ENCODE assay signal across 8 cellular contexts in genomic region chr14:50944647-50945413, GRCh38. TPM values are rescaled to one million over a fixed set of nuclear protein-coding genes. Genes with fewer than 3 reads are reported as not detected.
DNase-seq lines count a peak whose midpoint lies in the region; ATAC-seq and TF ChIP-seq lines count a peak whose summit lies in the region.

No MANE protein-coding gene starts in this region.

- TF ChIP-seq EP300 in gastroesophageal sphincter (IDR thresholded peaks at IDR 0.05) (no peak), ovary (IDR thresholded peaks at IDR 0.05) (no peak)

- H3K27ac Mint-ChIP-seq in CD8-positive, alpha-beta memory T cell: peak overlapping the region in 2 of 8 donors; percentile 41 to 50
- no peak overlapping the region for H3K27ac Mint-ChIP-seq in activated CD4-positive, alpha-beta memory T cell treated with anti-CD3 and anti-CD28 coated beads, Interleukin-2, amount 10 ng/mL, durations not matched to agents 7 days and 5 days

- 18 to 23% methylated on average over 7 to 9 of the region's 29 CpGs for WGBS in gastroesophageal sphincter (ENCODE audit: low coverage in 1 of 2), 2 donors
- WGBS in ovary, 3 donors: 4 to 5% (median 4%) methylated on average over 28 to 29 of the region's 29 CpGs

- TF ChIP-seq POLR2A in gastroesophageal sphincter (IDR thresholded peaks at IDR 0.05): peak in 1 of 2 donors; percentile 1
- TF ChIP-seq POLR2A in ovary (IDR thresholded peaks at IDR 0.05): peak; percentile 1

- H3K36me3 ChIP-seq in CD8-positive, alpha-beta memory T cell (ENCODE audit: insufficient read depth, low read length): no peaks in the 10 kb centered on the region
- H3K36me3 ChIP-seq in gastroesophageal sphincter (no peaks in the 10 kb centered on the region), ovary (no peaks in the 10 kb centered on the region)

- H3K27me3 ChIP-seq in CD8-positive, alpha-beta memory T cell (ENCODE audit: insufficient read depth, low read length, poor library complexity, severe bottlenecking): peaks cover 22% of the 10 kb centered on the region
- H3K27me3 ChIP-seq in gastroesophageal sphincter: no peaks in the 10 kb centered on the region
- no peaks in the 10 kb centered on the region for H3K27me3 ChIP-seq in ovary

- H3K4me3 ChIP-seq in CD8-positive, alpha-beta memory T cell (ENCODE audit: low read length): peak overlapping the region; percentile 58
- H3K4me3 ChIP-seq in gastroesophageal sphincter (peak overlapping the region; percentile 64 to 82), ovary (peak overlapping the region; percentile 89)

- H3K27me3 Mint-ChIP-seq in CD8-positive, alpha-beta memory T cell: peaks cover 29 to 46% of the 10 kb centered on the region in 2 donors
- H3K27me3 Mint-ChIP-seq in activated CD4-positive, alpha-beta memory T cell treated with anti-CD3 and anti-CD28 coated beads, Interleukin-2, amount 10 ng/mL, durations not matched to agents 7 days and 5 days: peaks cover 34% of the 10 kb centered on the region

- H3K9me3 ChIP-seq in CD8-positive, alpha-beta memory T cell (ENCODE audit: low read length): no peaks in the 10 kb centered on the region
- H3K9me3 ChIP-seq in gastroesophageal sphincter (no peaks in the 10 kb centered on the region), ovary (no peaks in the 10 kb centered on the region)

- peaks cover 0 to 3% (median 0%) of the 10 kb centered on the region in 5 donors for H3K9me3 Mint-ChIP-seq in CD8-positive, alpha-beta memory T cell
- H3K9me3 Mint-ChIP-seq in activated CD4-positive, alpha-beta memory T cell treated with anti-CD3 and anti-CD28 coated beads, Interleukin-2, amount 10 ng/mL, durations not matched to agents 7 days and 5 days: no peaks in the 10 kb centered on the region

- ATAC-seq in GM19372 (IDR thresholded peaks at IDR 0.05; ENCODE audit: low read depth, unreplicated experiment) (peak; percentile 15), gastroesophageal sphincter (peak; percentile 64), GM18870 (IDR thresholded peaks at IDR 0.05; ENCODE audit: unreplicated experiment) (no peak)

- peak in 1 of 5 donors; percentile 3 for DNase-seq in CD8-positive, alpha-beta memory T cell
- DNase-seq in NCI-H1105 (lab: John Stamatoyannopoulos, UW) (peak; percentile 79), ovary (peak in 4 of 5 donors; percentile 59 to 78 (median 66)), midbrain (lab: John Stamatoyannopoulos, UW) (no peak)
- DNase-seq in activated CD4-positive, alpha-beta memory T cell treated with anti-CD3 and anti-CD28 coated beads, Interleukin-2, amount 10 ng/mL, durations not matched to agents 7 days and 5 days: no peak

- H3K36me3 Mint-ChIP-seq in CD8-positive, alpha-beta memory T cell: peaks cover 0 to 6% (median 0%) of the 10 kb centered on the region in 3 donors
- no peaks in the 10 kb centered on the region for H3K36me3 Mint-ChIP-seq in activated CD4-positive, alpha-beta memory T cell treated with anti-CD3 and anti-CD28 coated beads, Interleukin-2, amount 10 ng/mL, durations not matched to agents 7 days and 5 days (ENCODE audit: low read depth)

- POLR2A ChIA-PET in CD8-positive, alpha-beta memory T cell (lab: Charles Lee): no interaction called here
- POLR2A ChIA-PET in activated CD4-positive, alpha-beta memory T cell treated with anti-CD3 and anti-CD28 coated beads, Interleukin-2, amount 10 ng/mL, durations not matched to agents 7 days and 5 days (lab: Charles Lee): interaction anchor here (1.0 kb wide), 1 partner anchor 8 kb away, joined by 3 read pairs; no protein-coding TSS in a partner anchor

- peak overlapping the region; percentile 74 to 93 (median 86) for H3K4me3 Mint-ChIP-seq in CD8-positive, alpha-beta memory T cell
- H3K4me3 Mint-ChIP-seq in activated CD4-positive, alpha-beta memory T cell treated with anti-CD3 and anti-CD28 coated beads, Interleukin-2, amount 10 ng/mL, durations not matched to agents 7 days and 5 days: peak overlapping the region; percentile 71

- peak in 1 of 4 experiments; percentile 3 for TF ChIP-seq CTCF in gastroesophageal sphincter (IDR thresholded peaks at IDR 0.05)
- TF ChIP-seq CTCF in ovary (IDR thresholded peaks at IDR 0.05): no peak

- peaks cover 13 to 22% (median 13%) of the 10 kb centered on the region in 3 donors for H3K4me1 Mint-ChIP-seq in CD8-positive, alpha-beta memory T cell
- H3K4me1 Mint-ChIP-seq in activated CD4-positive, alpha-beta memory T cell treated with anti-CD3 and anti-CD28 coated beads, Interleukin-2, amount 10 ng/mL, durations not matched to agents 7 days and 5 days: peaks cover 14% of the 10 kb centered on the region

- H3K27ac ChIP-seq in CD8-positive, alpha-beta memory T cell (ENCODE audit: low read depth, low read length): no peak overlapping the region
- H3K27ac ChIP-seq in gastroesophageal sphincter (peak overlapping the region; percentile 3 to 88 (median 82)), ovary (peak overlapping the region; percentile 87)

- intact Hi-C loops in ovary (cut with DNase I): no loop called here

- CTCF ChIA-PET in CD8-positive, alpha-beta memory T cell (lab: Charles Lee): no interaction called here
- CTCF ChIA-PET in activated CD4-positive, alpha-beta memory T cell treated with anti-CD3 and anti-CD28 coated beads, Interleukin-2, amount 10 ng/mL, durations not matched to agents 7 days and 5 days (lab: Charles Lee): no interaction called here

- peaks cover 6% of the 10 kb centered on the region for H3K4me1 ChIP-seq in CD8-positive, alpha-beta memory T cell (ENCODE audit: insufficient read depth, low read length)
- H3K4me1 ChIP-seq in gastroesophageal sphincter (peaks cover 0 to 19% (median 0%) of the 10 kb centered on the region in 3 donors), ovary (ENCODE audit: insufficient read depth) (peaks cover 3% of the 10 kb centered on the region)

RNA-seq across cellular contexts. Expression of gene PYGL, which starts 0.5 kb away (rescaled TPM):
- under 1 TPM; 0.44 to 0.81 TPM for total RNA-seq in CD8-positive, alpha-beta memory T cell
- polyA plus RNA-seq in CD8-positive, alpha-beta memory T cell: not detected
- under 1 TPM; 0.40 to 0.53 TPM for total RNA-seq in activated CD4-positive, alpha-beta memory T cell treated with anti-CD3 and anti-CD28 coated beads, Interleukin-2, amount 10 ng/mL, durations not matched to agents 7 days and 5 days
- total RNA-seq in gastroesophageal sphincter (10 to 100 TPM; 18.5 to 39.7 (median 27.4) TPM), ovary (10 to 100 TPM; 25.8 to 53.7 (median 32.6) TPM)
- polyA plus RNA-seq in ovary: 10 to 100 TPM; 19.6 to 34.3 TPM

Comparison
In these comparisons a context has a peak if more than half of its experiments do, and no peak if none do; other contexts are left out.
1. DNase-seq: peak in NCI-H1105 (single experiment) and ovary (4 of 5); none in activated CD4-positive, alpha-beta memory T cell treated with anti-CD3 and anti-CD28 coated beads, Interleukin-2, amount 10 ng/mL, durations not matched to agents 7 days and 5 days (single experiment) and midbrain (single experiment).
2. RNA of gene PYGL, which starts 0.5 kb away (total RNA-seq): 25.8 to 53.7 TPM in ovary and 18.5 to 39.7 TPM in gastroesophageal sphincter; 0.44 to 0.81 TPM in CD8-positive, alpha-beta memory T cell and 0.40 to 0.53 TPM in activated CD4-positive, alpha-beta memory T cell treated with anti-CD3 and anti-CD28 coated beads, Interleukin-2, amount 10 ng/mL, durations not matched to agents 7 days and 5 days; every median in the first group is over 10 times any median in the second.
3. Peak in every context shown above with its lines, with median percentiles within 50 percentile points of each other: H3K4me3 ChIP-seq.